ENCODE assay signal across 21 cellular contexts in the genomic region with DNA sequence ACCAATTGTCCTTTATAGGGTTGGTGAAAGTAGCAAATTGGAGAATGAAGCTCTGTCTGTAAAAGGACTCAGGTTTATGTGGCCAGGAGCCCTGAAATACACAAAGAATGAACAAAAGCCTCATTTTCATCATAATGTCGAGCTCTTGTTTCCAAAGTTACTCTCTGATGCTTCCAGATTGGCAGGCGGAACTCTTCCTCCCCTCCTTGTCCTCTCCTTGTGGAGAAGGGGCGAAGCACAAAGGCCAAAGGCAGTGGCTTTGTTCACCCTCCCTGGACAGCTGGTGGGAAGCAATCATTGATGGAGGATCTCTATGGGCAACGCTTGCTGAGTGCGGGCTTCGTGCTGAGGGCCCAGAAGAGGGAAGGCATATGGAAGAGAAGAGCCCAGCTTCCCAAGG. TPM values are rescaled to one million over a fixed set of nuclear protein-coding genes. Genes with fewer than 3 reads are reported as not detected.
DNase-seq lines count a peak whose midpoint lies in the region; ATAC-seq lines count a peak whose summit lies in the region.
"Had no signal": no experiment of that assay in that cellular context is flagged by ENCODE, and none has a peak within 500 bp of the region (broad histone marks: within the 10 kb centered on the region; RNA-seq: fewer than 3 reads in every experiment).

No MANE protein-coding gene starts in this region.

- H4K91ac ChIP-seq in neuronal stem cell (ENCODE audit: low read depth, low read length, poor library complexity): no peak overlapping the region
- H4K91ac ChIP-seq in trophoblast cell (ENCODE audit: low read depth, low read length): no peak overlapping the region

- no peaks in the 10 kb centered on the region for H3K27me3 Mint-ChIP-seq in activated CD4-positive, alpha-beta T cell treated with anti-CD3 and anti-CD28 coated beads, Interleukin-2, amount 10 ng/mL, durations not matched to agents 24 days and 14 days
- no peaks in the 10 kb centered on the region for H3K27me3 Mint-ChIP-seq in activated CD4-positive, alpha-beta T cell treated with anti-CD3 and anti-CD28 coated beads for 36 hours
- H3K27me3 Mint-ChIP-seq: CD4-positive, alpha-beta T cell had no signal

- no peak overlapping the region for H3K23ac ChIP-seq in neuronal stem cell (ENCODE audit: low read depth, low read length, poor library complexity)
- H3K23ac ChIP-seq in trophoblast cell (ENCODE audit: low read length): no peak overlapping the region

- H3K9me3 Mint-ChIP-seq in activated CD4-positive, alpha-beta T cell treated with anti-CD3 and anti-CD28 coated beads, Interleukin-2, amount 10 ng/mL, durations not matched to agents 24 days and 14 days: peaks cover 8% of the 10 kb centered on the region
- no peaks in the 10 kb centered on the region for H3K9me3 Mint-ChIP-seq in activated CD4-positive, alpha-beta T cell treated with anti-CD3 and anti-CD28 coated beads for 36 hours (ENCODE audit: low read depth)
- no peaks in the 10 kb centered on the region for H3K9me3 Mint-ChIP-seq in stimulated activated effector memory CD8-positive, alpha-beta T cell treated with anti-CD3 and anti-CD28 coated beads, Interleukin-12 subunit alpha, Interleukin-12 subunit beta, amount 100 ng/mL, for 72 hours
- H3K9me3 Mint-ChIP-seq: CD4-positive, alpha-beta T cell had no signal

- in situ Hi-C loops in SK-MEL-5 (cut with HindIII; ENCODE audit: low pct_unique_long_range_greater_than_20kb, low sequenced_read_pairs): no loop called here

- peak overlapping the region; percentile 81 for H3K27ac Mint-ChIP-seq in activated CD4-positive, alpha-beta T cell treated with anti-CD3 and anti-CD28 coated beads, Interleukin-2, amount 10 ng/mL, durations not matched to agents 24 days and 14 days
- no peak overlapping the region for H3K27ac Mint-ChIP-seq in activated CD4-positive, alpha-beta T cell treated with anti-CD3 and anti-CD28 coated beads for 36 hours
- no peak overlapping the region for H3K27ac Mint-ChIP-seq in stimulated activated effector memory CD8-positive, alpha-beta T cell treated with anti-CD3 and anti-CD28 coated beads, Interleukin-12 subunit alpha, Interleukin-12 subunit beta, amount 100 ng/mL, for 72 hours
- H3K27ac Mint-ChIP-seq: CD4-positive, alpha-beta T cell had no signal

- H3K9me3 ChIP-seq in neuronal stem cell (replicated peaks in 1 of 2; ENCODE audit: control insufficient read depth in 2 of 2, insufficient read depth in 1 of 2, low read depth in 1 of 2, low read length in 2 of 2) (no peaks in the 10 kb centered on the region), trophoblast cell (ENCODE audit: insufficient read depth, low read depth, low read length) (peaks cover 4% of the 10 kb centered on the region)
- H3K9me3 ChIP-seq: BE2C had no signal

- H3K9ac ChIP-seq in neuronal stem cell (ENCODE audit: low read depth, low read length, poor library complexity) (no peak overlapping the region), trophoblast cell (ENCODE audit: low read length) (no peak overlapping the region)

- H3K36me3 ChIP-seq in neuronal stem cell (replicated peaks in 1 of 2; ENCODE audit: control insufficient read depth in 2 of 2, insufficient read depth in 2 of 2, low read length in 2 of 2): no peaks in the 10 kb centered on the region
- H3K36me3 ChIP-seq in trophoblast cell (ENCODE audit: control insufficient read depth in 1 of 2, insufficient read depth in 2 of 2, low read length in 2 of 2): no peaks in the 10 kb centered on the region
- H3K36me3 ChIP-seq: BE2C had no signal

- intact Hi-C loops in activated CD4-positive, alpha-beta T cell treated with anti-CD3 and anti-CD28 coated beads, Interleukin-2, amount 10 ng/mL, durations not matched to agents 24 days and 14 days (cut with micrococcal nuclease): no loop called here
- intact Hi-C loops in activated CD4-positive, alpha-beta T cell treated with anti-CD3 and anti-CD28 coated beads for 36 hours (cut with DNase I, micrococcal nuclease): no loop called here

- H3K79me1 ChIP-seq in neuronal stem cell (ENCODE audit: low read depth, low read length) (no peaks in the 10 kb centered on the region), trophoblast cell (ENCODE audit: low read length) (no peaks in the 10 kb centered on the region)

- no peak overlapping the region for H4K12ac ChIP-seq in trophoblast cell (ENCODE audit: low read depth, low read length)

- H3K4me3 ChIP-seq in neuronal stem cell (ENCODE audit: low read length in 2 of 2) (no peak overlapping the region), trophoblast cell (ENCODE audit: low read depth, low read length) (no peak overlapping the region)

- H3K4me1 ChIP-seq in neuronal stem cell (ENCODE audit: control insufficient read depth in 2 of 2, insufficient read depth in 1 of 2, low read depth in 1 of 2, low read length in 2 of 2) (peaks cover 2 to 6% of the 10 kb centered on the region in 2 donors), trophoblast cell (ENCODE audit: control insufficient read depth in 1 of 2, insufficient read depth in 2 of 2, low read length in 2 of 2) (peaks cover 4 to 6% of the 10 kb centered on the region in 2 experiments)
- H3K4me1 ChIP-seq: BE2C had no signal

- no peak overlapping the region for H3K4me3 Mint-ChIP-seq in activated CD4-positive, alpha-beta T cell treated with anti-CD3 and anti-CD28 coated beads, Interleukin-2, amount 10 ng/mL, durations not matched to agents 24 days and 14 days
- no peak overlapping the region for H3K4me3 Mint-ChIP-seq in activated CD4-positive, alpha-beta T cell treated with anti-CD3 and anti-CD28 coated beads for 36 hours
- no peak overlapping the region for H3K4me3 Mint-ChIP-seq in stimulated activated effector memory CD8-positive, alpha-beta T cell treated with anti-CD3 and anti-CD28 coated beads, Interleukin-12 subunit alpha, Interleukin-12 subunit beta, amount 100 ng/mL, for 72 hours
- H3K4me3 Mint-ChIP-seq: CD4-positive, alpha-beta T cell had no signal

- peak overlapping the region; percentile 31 for H3K18ac ChIP-seq in neuronal stem cell (ENCODE audit: low read length)
- no peak overlapping the region for H3K18ac ChIP-seq in trophoblast cell (ENCODE audit: low read length)

- no peak overlapping the region for H2AK5ac ChIP-seq in neuronal stem cell (ENCODE audit: low read depth, low read length)
- H2AK5ac ChIP-seq in trophoblast cell (ENCODE audit: low read length): no peak overlapping the region

- H3K4ac ChIP-seq in neuronal stem cell (ENCODE audit: low read length): no peak overlapping the region
- H3K4ac ChIP-seq in trophoblast cell (ENCODE audit: low read depth, low read length): no peak overlapping the region

- H3K27me3 ChIP-seq in neuronal stem cell (ENCODE audit: control insufficient read depth in 3 of 3, insufficient read depth in 3 of 3, low read depth in 1 of 3, low read length in 3 of 3) (no peaks in the 10 kb centered on the region), trophoblast cell (ENCODE audit: insufficient read depth, low read length) (no peaks in the 10 kb centered on the region)
- H3K27me3 ChIP-seq: BE2C had no signal

- H3K4me2 ChIP-seq in neuronal stem cell (ENCODE audit: insufficient read depth, low read length, poor library complexity, severe bottlenecking): no peak overlapping the region
- no peak overlapping the region for H3K4me2 ChIP-seq in trophoblast cell (ENCODE audit: low read length)

- CTCF ChIA-PET in activated CD4-positive, alpha-beta T cell treated with anti-CD3 and anti-CD28 coated beads for 36 hours (lab: Charles Lee): interaction anchor here (0.7 to 1.7 kb wide), 2 partner anchors 19 to 54 kb away, joined by 3 to 4 read pairs; no protein-coding TSS in a partner anchor

- H3K4me1 Mint-ChIP-seq in activated CD4-positive, alpha-beta T cell treated with anti-CD3 and anti-CD28 coated beads, Interleukin-2, amount 10 ng/mL, durations not matched to agents 24 days and 14 days: peaks cover 41% of the 10 kb centered on the region
- peaks cover 11% of the 10 kb centered on the region for H3K4me1 Mint-ChIP-seq in activated CD4-positive, alpha-beta T cell treated with anti-CD3 and anti-CD28 coated beads for 36 hours
- peaks cover 28% of the 10 kb centered on the region for H3K4me1 Mint-ChIP-seq in stimulated activated effector memory CD8-positive, alpha-beta T cell treated with anti-CD3 and anti-CD28 coated beads, Interleukin-12 subunit alpha, Interleukin-12 subunit beta, amount 100 ng/mL, for 72 hours

- H2BK12ac ChIP-seq in neuronal stem cell (ENCODE audit: low read length) (no peak overlapping the region), trophoblast cell (ENCODE audit: low read length) (no peak overlapping the region)

- WGBS in neuronal stem cell (ENCODE audit: extremely low coverage in 2 of 2, insufficient read length in 2 of 2, insufficient replicate concordance in 1 of 2), 2 donors: no CpG with 5 or more reads among the region's 6 CpGs
- WGBS in trophoblast cell (ENCODE audit: extremely low coverage, insufficient coverage, insufficient read length): no CpG with 5 or more reads among the region's 6 CpGs

- no peak overlapping the region for H3K14ac ChIP-seq in neuronal stem cell (ENCODE audit: low read length)
- H3K14ac ChIP-seq in trophoblast cell (ENCODE audit: low read length): no peak overlapping the region

- H4K8ac ChIP-seq in neuronal stem cell (ENCODE audit: low read depth, low read length) (no peak overlapping the region), trophoblast cell (ENCODE audit: low read depth, low read length) (no peak overlapping the region)

- peaks cover 45% of the 10 kb centered on the region for H3K36me3 Mint-ChIP-seq in activated CD4-positive, alpha-beta T cell treated with anti-CD3 and anti-CD28 coated beads, Interleukin-2, amount 10 ng/mL, durations not matched to agents 24 days and 14 days (ENCODE audit: low read depth)
- peaks cover 2% of the 10 kb centered on the region for H3K36me3 Mint-ChIP-seq in activated CD4-positive, alpha-beta T cell treated with anti-CD3 and anti-CD28 coated beads for 36 hours (ENCODE audit: low read depth)
- H3K36me3 Mint-ChIP-seq in stimulated activated effector memory CD8-positive, alpha-beta T cell treated with anti-CD3 and anti-CD28 coated beads, Interleukin-12 subunit alpha, Interleukin-12 subunit beta, amount 100 ng/mL, for 72 hours: peaks cover 6% of the 10 kb centered on the region

- H2BK15ac ChIP-seq in neuronal stem cell (ENCODE audit: low read length): no peak overlapping the region

- POLR2A ChIA-PET in activated CD4-positive, alpha-beta T cell treated with anti-CD3 and anti-CD28 coated beads for 36 hours (lab: Charles Lee): no interaction called here

- ATAC-seq in activated CD4-positive, alpha-beta T cell treated with anti-CD3 and anti-CD28 coated beads for 36 hours: no peak
- no peak for ATAC-seq in stimulated activated effector memory CD8-positive, alpha-beta T cell treated with anti-CD3 and anti-CD28 coated beads, Interleukin-12 subunit alpha, Interleukin-12 subunit beta, amount 100 ng/mL, for 72 hours

- peak overlapping the region; percentile 11 for H2AFZ ChIP-seq in neuronal stem cell (ENCODE audit: low read length)
- H2AFZ ChIP-seq in trophoblast cell (ENCODE audit: insufficient read depth, low read length, poor library complexity): no peak overlapping the region

- H2BK120ac ChIP-seq in neuronal stem cell (ENCODE audit: low read depth, low read length) (no peak overlapping the region), trophoblast cell (ENCODE audit: insufficient read depth, low read length, poor library complexity) (no peak overlapping the region)

- no peak for DNase-seq in activated CD4-positive, alpha-beta T cell treated with anti-CD3 and anti-CD28 coated beads, Interleukin-2, amount 10 ng/mL, durations not matched to agents 24 days and 14 days
- no peak for DNase-seq in activated CD4-positive, alpha-beta T cell treated with anti-CD3 and anti-CD28 coated beads for 36 hours
- peak; percentile 23 for DNase-seq in SK-MEL-5 (ENCODE audit: low read depth, low spot score)
- DNase-seq in caudate nucleus (lab: John Stamatoyannopoulos, UW): peak in 1 of 61 donors; percentile 13
- no peak for DNase-seq in neuronal stem cell (ENCODE audit: low spot score)
- DNase-seq in trophoblast cell: no peak
- DNase-seq in EL: no peak
- DNase-seq in stimulated activated effector memory CD8-positive, alpha-beta T cell treated with anti-CD3 and anti-CD28 coated beads, Interleukin-12 subunit alpha, Interleukin-12 subunit beta, amount 100 ng/mL, for 72 hours (ENCODE audit: low spot score in 2 of 2): no peak
- DNase-seq: BE2C; Calu3; CD4-positive, alpha-beta T cell; DMS53; KBM-7; NCI-H1417 treated with DMSO at 0.1 percent for 48 hours; NCI-H1930; NCI-H446; NK-92 treated with Interleukin-12 subunit alpha and Interleukin-12 subunit beta, amount 100 ng/mL, for 24 hours; OCI-M1 had no signal

- peak overlapping the region; percentile 11 for H3K27ac ChIP-seq in caudate nucleus (ENCODE audit: low read depth, low read length)
- H3K27ac ChIP-seq in neuronal stem cell (replicated peaks; ENCODE audit: low read length): no peak overlapping the region
- H3K27ac ChIP-seq in trophoblast cell (ENCODE audit: low read depth, low read length): no peak overlapping the region
- H3K27ac ChIP-seq: 22Rv1 had no signal

- H3K79me2 ChIP-seq in trophoblast cell (ENCODE audit: control insufficient read depth, insufficient read depth, low read length, poor library complexity): no peaks in the 10 kb centered on the region

- H2BK5ac ChIP-seq in neuronal stem cell (ENCODE audit: low read length): no peak overlapping the region
- no peak overlapping the region for H2BK5ac ChIP-seq in trophoblast cell (ENCODE audit: low read depth, low read length, poor library complexity)

RNA-seq across cellular contexts. Expression of a gene that starts 5.6 kb away (rescaled TPM):
- total RNA-seq in activated CD4-positive, alpha-beta T cell treated with anti-CD3 and anti-CD28 coated beads, Interleukin-2, amount 10 ng/mL, durations not matched to agents 24 days and 14 days: 1.0 and 1.3 TPM in 2 replicates
- total RNA-seq in activated CD4-positive, alpha-beta T cell treated with anti-CD3 and anti-CD28 coated beads for 36 hours: under 1 TPM in 1 of 2 experiments, not detected in 1; 0.27 TPM
- total RNA-seq in SK-MEL-5 (2014; rRNA removed; shearing (Covaris generic)): 0.26 and 0.53 TPM in 2 replicates
- polyA plus RNA-seq in SK-MEL-5 (2015; cell fraction: cytosol; rRNA removed): 0.30 and 0.39 TPM in 2 replicates
- not detected in 2 replicates for polyA plus RNA-seq in SK-MEL-5 (2015; cell fraction: nucleus; rRNA removed)
- polyA plus RNA-seq in neuronal stem cell (2013, experiment 1 of 2): not detected
- polyA plus RNA-seq in neuronal stem cell (2013, experiment 2 of 2): not detected
- polyA plus RNA-seq in trophoblast cell (2013): 0.05 and 0.06 TPM in 2 replicates
- total RNA-seq: Calu3, RPMI7951 had no signal
- polyA plus RNA-seq: AG04450 had no signal
